In the genomic region with DNA sequence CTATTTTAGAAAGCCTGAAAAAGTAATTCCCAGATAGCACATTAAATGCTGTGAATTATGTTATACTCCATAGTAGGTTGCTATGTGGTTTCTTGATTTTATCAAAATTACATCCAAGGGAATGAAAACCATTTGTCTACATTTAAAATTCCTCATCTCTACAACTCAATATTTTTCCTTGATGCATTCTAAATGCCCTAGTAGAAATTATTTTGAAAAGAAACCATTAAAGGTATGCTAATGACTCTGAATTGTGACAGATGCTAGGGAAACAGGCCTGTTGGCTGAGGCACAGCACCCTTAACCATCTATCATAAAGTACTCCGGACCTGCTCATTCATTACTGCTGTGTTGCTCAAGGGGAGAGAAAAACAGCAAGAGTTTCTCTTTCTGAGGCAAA, we compare ENCODE assay signal across 5 cellular contexts.
"Had no signal": no experiment of that assay in that cellular context is flagged by ENCODE, and none has a peak within 500 bp of the region (broad histone marks: within the 10 kb centered on the region; RNA-seq: fewer than 3 reads in every experiment).

No MANE protein-coding gene starts in this region.

- H3K27ac ChIP-seq: HL-60 had no signal

- H3K4me3 ChIP-seq: K562 had no signal

- ATAC-seq: HepG2 had no signal

- DNase-seq: IMR-90, KBM-7 had no signal
